1 cellular context compared by ENCODE assay signal in genomic region chr4:87839309-87839946, GRCh38.
TF ChIP-seq lines count a peak whose summit lies in the region.

No MANE protein-coding gene starts in this region.

TF ChIP-seq in GM23338, 12 proteins besides CTCF, POLR2A, EP300 and RAD21 (continued from another document):
- TF ChIP-seq ETS1 (IDR thresholded peaks at IDR 0.05) (no peak), ZNF114 (CRISPR knock-in tag; IDR thresholded peaks at IDR 0.05) (no peak), POLR2AphosphoS5 (IDR thresholded peaks at IDR 0.05; ENCODE audit: low read depth) (no peak), EZH2 (IDR thresholded peaks at IDR 0.05; ENCODE audit: low read depth, unreplicated experiment) (no peak), STAT1 (IDR thresholded peaks at IDR 0.05; ENCODE audit: unreplicated experiment) (no peak)
